Comparison of ENCODE assay signal across 9 cellular contexts in the genomic region with DNA sequence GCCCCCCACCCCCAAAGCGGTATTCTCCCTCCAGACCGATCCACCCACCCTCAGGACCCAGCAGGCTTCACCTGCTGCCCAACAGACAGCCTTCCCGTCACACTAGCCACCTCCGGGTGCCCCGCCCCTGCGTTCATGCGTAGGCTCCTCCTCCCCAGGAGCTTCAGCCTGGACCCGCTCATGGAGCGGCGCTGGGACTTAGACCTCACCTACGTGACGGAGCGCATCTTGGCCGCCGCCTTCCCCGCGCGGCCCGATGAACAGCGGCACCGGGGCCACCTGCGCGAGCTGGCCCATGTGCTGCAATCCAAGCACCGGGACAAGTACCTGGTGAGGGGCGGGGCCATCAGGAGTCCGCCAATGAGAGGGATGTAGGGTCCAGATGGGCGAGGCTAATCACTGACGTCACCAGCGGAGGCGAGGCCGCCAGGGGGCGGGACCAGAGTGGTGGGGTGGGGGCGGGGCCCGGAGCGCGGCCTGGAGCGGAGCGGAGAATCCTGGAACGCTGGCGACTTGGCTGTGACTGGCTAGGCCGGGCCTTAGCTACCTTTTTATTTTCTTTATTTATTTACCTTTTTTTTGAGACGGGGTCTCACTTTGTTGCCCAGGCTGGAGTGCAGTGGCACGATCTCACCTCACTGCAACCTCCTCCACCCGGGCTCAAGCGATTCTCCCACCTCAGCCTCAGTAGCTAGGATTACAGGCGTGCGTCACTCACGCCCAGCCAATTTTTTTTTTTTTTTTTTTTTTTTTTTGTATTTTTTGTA. TPM values are rescaled to one million over a fixed set of nuclear protein-coding genes. Genes with fewer than 3 reads are reported as not detected.
DNase-seq lines count a peak whose midpoint lies in the region; ATAC-seq and TF ChIP-seq lines count a peak whose summit lies in the region.
"Had no signal": no experiment of that assay in that cellular context is flagged by ENCODE, and none has a peak within 500 bp of the region (broad histone marks: within the 10 kb centered on the region; RNA-seq: fewer than 3 reads in every experiment).

No MANE protein-coding gene starts in this region.

- in situ Hi-C loops in KBM-7 (cut with MboI; ENCODE audit: low pct_unique_long_range_greater_than_20kb, low sequenced_read_pairs), result loop anchor here (25.0 kb wide), 1 partner anchor 233 kb away; the partner anchor contains the start of genes MYG1 and PFDN5
- in situ Hi-C loops in Panc1 (cut with HindIII; ENCODE audit: low pct_unique_long_range_greater_than_20kb, low sequenced_read_pairs), result no loop called here

- H3K27ac Mint-ChIP-seq in nephron progenitor cell, result peak overlapping the region; percentile 83

- H3K36me3 Mint-ChIP-seq in nephron progenitor cell (ENCODE audit: low read depth), result no peaks in the 10 kb centered on the region

- intact Hi-C loops in Panc1 (cut with micrococcal nuclease; ENCODE audit: unreplicated experiment), result no loop called here

- H3K27me3 Mint-ChIP-seq in nephron progenitor cell (ENCODE audit: low read depth, poor library complexity), result peaks cover 14% of the 10 kb centered on the region

- peak; percentile 91 for DNase-seq in DMS114 treated with DMSO at 0.1 percent for 48 hours (lab: John Stamatoyannopoulos, UW; ENCODE audit: unreplicated experiment)
- peak; percentile 91 for DNase-seq in KBM-7
- no peak for DNase-seq in Panc1 (ENCODE audit: low read depth, low spot score)
- peak; percentile 87 for DNase-seq in activated effector memory CD4-positive, alpha-beta T cell treated with Interleukin-2 at 50 U/mL for 16 hours
- peak; percentile 82 for DNase-seq in fibroblast of the conjunctiva (ENCODE audit: low read depth)
- peak; percentile 94 for DNase-seq in nephron progenitor cell
- DNase-seq in stimulated activated naive CD8-positive, alpha-beta T cell treated with anti-CD3 and anti-CD28 coated beads, Interleukin-15, Interleukin-2, amounts not matched to agents 100 U/mL and 50 U/mL, for 24 hours, result peak; percentile 93

- H3K9me3 Mint-ChIP-seq in nephron progenitor cell, result no peaks in the 10 kb centered on the region

- ATAC-seq in GM21528 (IDR thresholded peaks at IDR 0.05; ENCODE audit: low FRiP score, unreplicated experiment), result peak; percentile 83
- ATAC-seq in Panc1, result peak; percentile 82
- peak; percentile 90 for ATAC-seq in stimulated activated naive CD8-positive, alpha-beta T cell treated with anti-CD3 and anti-CD28 coated beads, Interleukin-15, Interleukin-2, amounts not matched to agents 100 U/mL and 50 U/mL, for 24 hours

- H3K36me3 ChIP-seq in Panc1 (ENCODE audit: control insufficient read depth, insufficient read depth, low read length), result no peaks in the 10 kb centered on the region

- no TSS peak for BruUV-seq in Panc1 (replicated peaks; lab: Mats Ljungman, UMichigan)

- no peaks in the 10 kb centered on the region for H3K9me3 ChIP-seq in Panc1 (ENCODE audit: control insufficient read depth, insufficient read depth, low read depth, low read length)

- peaks cover 65% of the 10 kb centered on the region for H3K4me1 Mint-ChIP-seq in nephron progenitor cell

- no peaks in the 10 kb centered on the region for H3K27me3 ChIP-seq in Panc1 (ENCODE audit: control insufficient read depth, insufficient read depth, low read length)

- H3K4me1 ChIP-seq in Panc1 (ENCODE audit: control insufficient read depth, insufficient read depth, low read length), result peaks cover 44% of the 10 kb centered on the region

- TF ChIP-seq CTCF in Panc1 (IDR thresholded peaks at IDR 0.05), result no peak
- no peak for TF ChIP-seq CTCF in nephron progenitor cell (IDR thresholded peaks at IDR 0.05)

- CTCF ChIA-PET in Panc1 (lab: Charles Lee), result interaction anchor here (0.6 to 1.3 kb wide), 10 partner anchors 12 to 349 kb away, joined by 3 to 11 read pairs (median 4); partner anchors contain the start of genes AAAS and EIF4B

- peak overlapping the region; percentile 69 to 74 for H3K4me3 ChIP-seq in Panc1 (ENCODE audit: low read depth in 2 of 2, low read length in 2 of 2)

- POLR2A ChIA-PET in Panc1 (lab: Charles Lee), result no interaction called here

- peak overlapping the region; percentile 92 for H3K4me3 Mint-ChIP-seq in nephron progenitor cell

- H3K27ac ChIP-seq in Panc1 (ENCODE audit: low read length), result peak overlapping the region; percentile 93

RNA-seq across cellular contexts. Expression of gene TNS2, which starts 4.4 kb away (rescaled TPM):
- total RNA-seq in Panc1 (2021; ENCODE audit: unreplicated experiment), result 48.1 TPM
- 49.1 TPM for polyA plus RNA-seq in Panc1 (2012; ENCODE audit: insufficient read length)

RNA-seq across cellular contexts. Expression of gene SPRYD3, which starts 24.9 kb away (rescaled TPM):
- total RNA-seq in Panc1 (2021; ENCODE audit: unreplicated experiment), result 25.0 TPM
- 28.5 TPM for polyA plus RNA-seq in Panc1 (2012; ENCODE audit: insufficient read length)

RNA-seq across cellular contexts. Expression of gene IGFBP6, which starts 43.2 kb away (rescaled TPM):
- 4.7 TPM for total RNA-seq in Panc1 (2021; ENCODE audit: unreplicated experiment)
- polyA plus RNA-seq in Panc1 (2012; ENCODE audit: insufficient read length), result 3.7 TPM

RNA-seq across cellular contexts. Expression of gene EIF4B, which starts 48.0 kb away (rescaled TPM):
- 351 TPM for total RNA-seq in Panc1 (2021; ENCODE audit: unreplicated experiment)
- polyA plus RNA-seq in Panc1 (2012; ENCODE audit: insufficient read length), result 242 TPM

RNA-seq across cellular contexts. Expression of gene SOAT2, which starts 49.0 kb away (rescaled TPM):
- total RNA-seq in Panc1 (2021; ENCODE audit: unreplicated experiment), result not detected
- polyA plus RNA-seq in Panc1 (2012; ENCODE audit: insufficient read length), result not detected
- total RNA-seq: myocyte had no signal
